ENCODE assay signal across 1 cellular context in the genomic region with DNA sequence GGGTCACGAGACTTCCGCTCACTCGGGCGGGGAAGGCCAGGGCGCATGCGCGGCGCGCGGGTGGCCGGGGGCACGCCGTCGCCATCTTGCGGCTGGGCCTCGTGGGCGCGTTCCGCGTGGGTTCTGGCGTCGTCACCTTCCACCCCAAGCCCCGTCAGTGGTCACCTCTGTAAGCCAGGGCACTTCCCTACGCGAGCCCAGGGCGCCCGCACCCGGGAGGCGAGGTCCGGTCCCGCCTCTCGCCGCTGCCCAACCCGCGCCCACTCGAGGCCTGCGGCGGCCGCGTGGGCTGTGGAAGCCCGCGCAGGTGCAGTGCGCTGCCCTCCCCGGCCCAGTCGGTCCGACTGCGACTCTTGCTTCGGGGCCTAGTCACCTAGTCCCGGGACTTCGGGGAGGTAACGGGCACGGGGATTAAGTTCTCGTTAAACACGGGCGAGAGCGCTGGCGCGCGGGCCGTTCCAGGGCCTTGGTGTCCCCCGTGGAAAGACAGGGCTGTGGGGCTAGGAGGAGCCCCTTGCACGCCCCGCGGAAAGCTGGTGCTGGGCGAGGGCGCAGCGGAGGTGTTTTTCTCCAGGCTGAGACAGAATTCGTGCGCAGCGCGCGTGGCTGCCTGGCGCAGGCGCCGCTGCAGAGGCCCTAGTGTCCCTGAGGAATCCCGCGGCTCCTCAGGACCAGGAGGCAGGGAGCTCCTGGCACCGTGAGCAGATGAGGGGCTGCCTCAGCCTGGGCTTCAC.
A peak's percentile ranks its signal among the peaks of the same experiment; 100 is the strongest.
TF ChIP-seq lines count a peak whose summit lies in the region.

No MANE protein-coding gene starts in this region.

TF ChIP-seq in GM12878, 131 proteins besides CTCF, POLR2A, EP300 and RAD21 (continued from another document and continues in another):
- TF ChIP-seq, protein P1, sequence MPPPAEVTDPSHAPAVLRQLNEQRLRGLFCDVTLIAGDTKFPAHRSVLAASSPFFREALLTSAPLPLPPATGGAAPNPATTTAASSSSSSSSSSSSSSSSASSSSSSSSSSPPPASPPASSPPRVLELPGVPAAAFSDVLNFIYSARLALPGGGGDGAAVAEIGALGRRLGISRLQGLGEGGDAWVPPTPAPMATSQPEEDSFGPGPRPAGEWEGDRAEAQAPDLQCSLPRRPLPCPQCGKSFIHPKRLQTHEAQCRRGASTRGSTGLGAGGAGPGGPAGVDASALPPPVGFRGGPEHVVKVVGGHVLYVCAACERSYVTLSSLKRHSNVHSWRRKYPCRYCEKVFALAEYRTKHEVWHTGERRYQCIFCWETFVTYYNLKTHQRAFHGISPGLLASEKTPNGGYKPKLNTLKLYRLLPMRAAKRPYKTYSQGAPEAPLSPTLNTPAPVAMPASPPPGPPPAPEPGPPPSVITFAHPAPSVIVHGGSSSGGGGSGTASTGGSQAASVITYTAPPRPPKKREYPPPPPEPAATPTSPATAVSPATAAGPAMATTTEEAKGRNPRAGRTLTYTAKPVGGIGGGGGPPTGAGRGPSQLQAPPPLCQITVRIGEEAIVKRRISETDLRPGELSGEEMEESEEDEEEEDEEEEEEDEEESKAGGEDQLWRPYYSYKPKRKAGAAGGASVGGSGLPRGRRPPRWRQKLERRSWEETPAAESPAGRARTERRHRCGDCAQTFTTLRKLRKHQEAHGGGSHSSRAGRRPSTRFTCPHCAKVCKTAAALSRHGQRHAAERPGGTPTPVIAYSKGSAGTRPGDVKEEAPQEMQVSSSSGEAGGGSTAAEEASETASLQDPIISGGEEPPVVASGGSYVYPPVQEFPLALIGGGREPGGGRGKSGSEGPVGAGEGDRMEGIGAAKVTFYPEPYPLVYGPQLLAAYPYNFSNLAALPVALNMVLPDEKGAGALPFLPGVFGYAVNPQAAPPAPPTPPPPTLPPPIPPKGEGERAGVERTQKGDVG (CRISPR knock-in tag; IDR thresholded peaks at IDR 0.05): 0 out of 2 replicates have a peak, but pooled peaks have one; percentile 32
- peak; percentile 46; the same call in 1 of the 2 replicates for TF ChIP-seq SMAD5 (IDR thresholded peaks at IDR 0.05; ENCODE audit: low read depth)
- peak; percentile 95 for TF ChIP-seq ZNF217 (IDR thresholded peaks at IDR 0.05)
- no peak for TF ChIP-seq BRCA1 (IDR thresholded peaks at IDR 0.05; ENCODE audit: low read depth, low read length)
- no peak for TF ChIP-seq NR2C2 (IDR thresholded peaks at IDR 0.05; ENCODE audit: borderline replicate concordance, control insufficient read depth, insufficient read length, low read depth)
- no peak for TF ChIP-seq RFX5 (IDR thresholded peaks at IDR 0.05; ENCODE audit: low read depth, low read length)
- TF ChIP-seq LARP7 (IDR thresholded peaks at IDR 0.05): peak; percentile 100
- peak; percentile 91; the same call in 1 of the 2 replicates for TF ChIP-seq RB1 (IDR thresholded peaks at IDR 0.05; ENCODE audit: borderline replicate concordance)
- TF ChIP-seq NBN (IDR thresholded peaks at IDR 0.05): no peak
- no peak for TF ChIP-seq CBFB (IDR thresholded peaks at IDR 0.05; ENCODE audit: low read depth)
- TF ChIP-seq ZSCAN29 (IDR thresholded peaks at IDR 0.05): peak; percentile 62; the same call in 1 of the 2 replicates
- no peak for TF ChIP-seq PAX8 (IDR thresholded peaks at IDR 0.05)
- no peak for TF ChIP-seq KDM1A (IDR thresholded peaks at IDR 0.05; ENCODE audit: borderline replicate concordance)
- TF ChIP-seq, protein P2, sequence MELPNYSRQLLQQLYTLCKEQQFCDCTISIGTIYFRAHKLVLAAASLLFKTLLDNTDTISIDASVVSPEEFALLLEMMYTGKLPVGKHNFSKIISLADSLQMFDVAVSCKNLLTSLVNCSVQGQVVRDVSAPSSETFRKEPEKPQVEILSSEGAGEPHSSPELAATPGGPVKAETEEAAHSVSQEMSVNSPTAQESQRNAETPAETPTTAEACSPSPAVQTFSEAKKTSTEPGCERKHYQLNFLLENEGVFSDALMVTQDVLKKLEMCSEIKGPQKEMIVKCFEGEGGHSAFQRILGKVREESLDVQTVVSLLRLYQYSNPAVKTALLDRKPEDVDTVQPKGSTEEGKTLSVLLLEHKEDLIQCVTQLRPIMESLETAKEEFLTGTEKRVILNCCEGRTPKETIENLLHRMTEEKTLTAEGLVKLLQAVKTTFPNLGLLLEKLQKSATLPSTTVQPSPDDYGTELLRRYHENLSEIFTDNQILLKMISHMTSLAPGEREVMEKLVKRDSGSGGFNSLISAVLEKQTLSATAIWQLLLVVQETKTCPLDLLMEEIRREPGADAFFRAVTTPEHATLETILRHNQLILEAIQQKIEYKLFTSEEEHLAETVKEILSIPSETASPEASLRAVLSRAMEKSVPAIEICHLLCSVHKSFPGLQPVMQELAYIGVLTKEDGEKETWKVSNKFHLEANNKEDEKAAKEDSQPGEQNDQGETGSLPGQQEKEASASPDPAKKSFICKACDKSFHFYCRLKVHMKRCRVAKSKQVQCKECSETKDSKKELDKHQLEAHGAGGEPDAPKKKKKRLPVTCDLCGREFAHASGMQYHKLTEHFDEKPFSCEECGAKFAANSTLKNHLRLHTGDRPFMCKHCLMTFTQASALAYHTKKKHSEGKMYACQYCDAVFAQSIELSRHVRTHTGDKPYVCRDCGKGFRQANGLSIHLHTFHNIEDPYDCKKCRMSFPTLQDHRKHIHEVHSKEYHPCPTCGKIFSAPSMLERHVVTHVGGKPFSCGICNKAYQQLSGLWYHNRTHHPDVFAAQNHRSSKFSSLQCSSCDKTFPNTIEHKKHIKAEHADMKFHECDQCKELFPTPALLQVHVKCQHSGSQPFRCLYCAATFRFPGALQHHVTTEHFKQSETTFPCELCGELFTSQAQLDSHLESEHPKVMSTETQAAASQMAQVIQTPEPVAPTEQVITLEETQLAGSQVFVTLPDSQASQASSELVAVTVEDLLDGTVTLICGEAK (IDR thresholded peaks at IDR 0.05; ENCODE audit: borderline replicate concordance): no peak
- TF ChIP-seq, protein P3, sequence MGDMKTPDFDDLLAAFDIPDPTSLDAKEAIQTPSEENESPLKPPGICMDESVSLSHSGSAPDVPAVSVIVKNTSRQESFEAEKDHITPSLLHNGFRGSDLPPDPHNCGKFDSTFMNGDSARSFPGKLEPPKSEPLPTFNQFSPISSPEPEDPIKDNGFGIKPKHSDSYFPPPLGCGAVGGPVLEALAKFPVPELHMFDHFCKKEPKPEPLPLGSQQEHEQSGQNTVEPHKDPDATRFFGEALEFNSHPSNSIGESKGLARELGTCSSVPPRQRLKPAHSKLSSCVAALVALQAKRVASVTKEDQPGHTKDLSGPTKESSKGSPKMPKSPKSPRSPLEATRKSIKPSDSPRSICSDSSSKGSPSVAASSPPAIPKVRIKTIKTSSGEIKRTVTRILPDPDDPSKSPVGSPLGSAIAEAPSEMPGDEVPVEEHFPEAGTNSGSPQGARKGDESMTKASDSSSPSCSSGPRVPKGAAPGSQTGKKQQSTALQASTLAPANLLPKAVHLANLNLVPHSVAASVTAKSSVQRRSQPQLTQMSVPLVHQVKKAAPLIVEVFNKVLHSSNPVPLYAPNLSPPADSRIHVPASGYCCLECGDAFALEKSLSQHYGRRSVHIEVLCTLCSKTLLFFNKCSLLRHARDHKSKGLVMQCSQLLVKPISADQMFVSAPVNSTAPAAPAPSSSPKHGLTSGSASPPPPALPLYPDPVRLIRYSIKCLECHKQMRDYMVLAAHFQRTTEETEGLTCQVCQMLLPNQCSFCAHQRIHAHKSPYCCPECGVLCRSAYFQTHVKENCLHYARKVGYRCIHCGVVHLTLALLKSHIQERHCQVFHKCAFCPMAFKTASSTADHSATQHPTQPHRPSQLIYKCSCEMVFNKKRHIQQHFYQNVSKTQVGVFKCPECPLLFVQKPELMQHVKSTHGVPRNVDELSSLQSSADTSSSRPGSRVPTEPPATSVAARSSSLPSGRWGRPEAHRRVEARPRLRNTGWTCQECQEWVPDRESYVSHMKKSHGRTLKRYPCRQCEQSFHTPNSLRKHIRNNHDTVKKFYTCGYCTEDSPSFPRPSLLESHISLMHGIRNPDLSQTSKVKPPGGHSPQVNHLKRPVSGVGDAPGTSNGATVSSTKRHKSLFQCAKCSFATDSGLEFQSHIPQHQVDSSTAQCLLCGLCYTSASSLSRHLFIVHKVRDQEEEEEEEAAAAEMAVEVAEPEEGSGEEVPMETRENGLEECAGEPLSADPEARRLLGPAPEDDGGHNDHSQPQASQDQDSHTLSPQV (IDR thresholded peaks at IDR 0.05): peak; percentile 77; the same call in 1 of the 2 replicates
- peak; percentile 80; the same call in 1 of the 2 replicates for TF ChIP-seq NFXL1 (IDR thresholded peaks at IDR 0.05; ENCODE audit: borderline replicate concordance)
- TF ChIP-seq NR2F1 (conservative IDR thresholded peaks at IDR 0.05): peak; percentile 92
- peak; percentile 82 for TF ChIP-seq RELA (IDR thresholded peaks at IDR 0.05; ENCODE audit: borderline replicate concordance, partially characterized antibody)
- peak; percentile 85; the same call in 1 of the 2 replicates for TF ChIP-seq CREB1 (IDR thresholded peaks at IDR 0.05; ENCODE audit: low read depth)
- TF ChIP-seq, protein P4, sequence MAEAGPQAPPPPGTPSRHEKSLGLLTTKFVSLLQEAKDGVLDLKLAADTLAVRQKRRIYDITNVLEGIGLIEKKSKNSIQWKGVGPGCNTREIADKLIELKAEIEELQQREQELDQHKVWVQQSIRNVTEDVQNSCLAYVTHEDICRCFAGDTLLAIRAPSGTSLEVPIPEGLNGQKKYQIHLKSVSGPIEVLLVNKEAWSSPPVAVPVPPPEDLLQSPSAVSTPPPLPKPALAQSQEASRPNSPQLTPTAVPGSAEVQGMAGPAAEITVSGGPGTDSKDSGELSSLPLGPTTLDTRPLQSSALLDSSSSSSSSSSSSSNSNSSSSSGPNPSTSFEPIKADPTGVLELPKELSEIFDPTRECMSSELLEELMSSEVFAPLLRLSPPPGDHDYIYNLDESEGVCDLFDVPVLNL (IDR thresholded peaks at IDR 0.05; ENCODE audit: low read depth, low read length): peak; percentile 23; the same call in 1 of the 2 replicates
- no peak; the same call in 1 of the 2 replicates for TF ChIP-seq SIN3A (IDR thresholded peaks at IDR 0.05; ENCODE audit: low read depth, low read length)
- no peak for TF ChIP-seq SMAD1 (IDR thresholded peaks at IDR 0.05; ENCODE audit: low read depth, partially characterized antibody)
- 0 out of 2 replicates have a peak, but pooled peaks have one; percentile 14 for TF ChIP-seq TARDBP (IDR thresholded peaks at IDR 0.05; ENCODE audit: borderline replicate concordance)
- TF ChIP-seq, protein P5, sequence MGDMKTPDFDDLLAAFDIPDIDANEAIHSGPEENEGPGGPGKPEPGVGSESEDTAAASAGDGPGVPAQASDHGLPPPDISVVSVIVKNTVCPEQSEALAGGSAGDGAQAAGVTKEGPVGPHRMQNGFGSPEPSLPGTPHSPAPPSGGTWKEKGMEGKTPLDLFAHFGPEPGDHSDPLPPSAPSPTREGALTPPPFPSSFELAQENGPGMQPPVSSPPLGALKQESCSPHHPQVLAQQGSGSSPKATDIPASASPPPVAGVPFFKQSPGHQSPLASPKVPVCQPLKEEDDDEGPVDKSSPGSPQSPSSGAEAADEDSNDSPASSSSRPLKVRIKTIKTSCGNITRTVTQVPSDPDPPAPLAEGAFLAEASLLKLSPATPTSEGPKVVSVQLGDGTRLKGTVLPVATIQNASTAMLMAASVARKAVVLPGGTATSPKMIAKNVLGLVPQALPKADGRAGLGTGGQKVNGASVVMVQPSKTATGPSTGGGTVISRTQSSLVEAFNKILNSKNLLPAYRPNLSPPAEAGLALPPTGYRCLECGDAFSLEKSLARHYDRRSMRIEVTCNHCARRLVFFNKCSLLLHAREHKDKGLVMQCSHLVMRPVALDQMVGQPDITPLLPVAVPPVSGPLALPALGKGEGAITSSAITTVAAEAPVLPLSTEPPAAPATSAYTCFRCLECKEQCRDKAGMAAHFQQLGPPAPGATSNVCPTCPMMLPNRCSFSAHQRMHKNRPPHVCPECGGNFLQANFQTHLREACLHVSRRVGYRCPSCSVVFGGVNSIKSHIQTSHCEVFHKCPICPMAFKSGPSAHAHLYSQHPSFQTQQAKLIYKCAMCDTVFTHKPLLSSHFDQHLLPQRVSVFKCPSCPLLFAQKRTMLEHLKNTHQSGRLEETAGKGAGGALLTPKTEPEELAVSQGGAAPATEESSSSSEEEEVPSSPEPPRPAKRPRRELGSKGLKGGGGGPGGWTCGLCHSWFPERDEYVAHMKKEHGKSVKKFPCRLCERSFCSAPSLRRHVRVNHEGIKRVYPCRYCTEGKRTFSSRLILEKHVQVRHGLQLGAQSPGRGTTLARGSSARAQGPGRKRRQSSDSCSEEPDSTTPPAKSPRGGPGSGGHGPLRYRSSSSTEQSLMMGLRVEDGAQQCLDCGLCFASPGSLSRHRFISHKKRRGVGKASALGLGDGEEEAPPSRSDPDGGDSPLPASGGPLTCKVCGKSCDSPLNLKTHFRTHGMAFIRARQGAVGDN (IDR thresholded peaks at IDR 0.05): peak; percentile 96
- TF ChIP-seq, protein P6, sequence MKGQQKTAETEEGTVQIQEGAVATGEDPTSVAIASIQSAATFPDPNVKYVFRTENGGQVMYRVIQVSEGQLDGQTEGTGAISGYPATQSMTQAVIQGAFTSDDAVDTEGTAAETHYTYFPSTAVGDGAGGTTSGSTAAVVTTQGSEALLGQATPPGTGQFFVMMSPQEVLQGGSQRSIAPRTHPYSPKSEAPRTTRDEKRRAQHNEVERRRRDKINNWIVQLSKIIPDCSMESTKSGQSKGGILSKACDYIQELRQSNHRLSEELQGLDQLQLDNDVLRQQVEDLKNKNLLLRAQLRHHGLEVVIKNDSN (IDR thresholded peaks at IDR 0.05; ENCODE audit: borderline replicate concordance, extremely low read length, insufficient read depth, low read depth, low read length): peak; percentile 84
- TF ChIP-seq MEF2B (IDR thresholded peaks at IDR 0.05; ENCODE audit: partially characterized antibody, poor library complexity, severe bottlenecking): peak; percentile 23
- peak; percentile 89 for TF ChIP-seq IKZF1 (conservative IDR thresholded peaks at IDR 0.05)
- TF ChIP-seq SRF (IDR thresholded peaks at IDR 0.05; ENCODE audit: low read depth in 2 of 2, low read length in 2 of 2): no peak
- peak; percentile 94 for TF ChIP-seq ZNF207 (IDR thresholded peaks at IDR 0.05; ENCODE audit: borderline replicate concordance)
- TF ChIP-seq BACH1 (IDR thresholded peaks at IDR 0.05; ENCODE audit: borderline replicate concordance): peak; percentile 100
- TF ChIP-seq CBX5 (IDR thresholded peaks at IDR 0.05; ENCODE audit: low read depth): no peak
- TF ChIP-seq TCF12 (IDR thresholded peaks at IDR 0.05; ENCODE audit: low read depth, low read length): peak; percentile 58; the same call in 1 of the 2 replicates
- TF ChIP-seq SMARCA5 (IDR thresholded peaks at IDR 0.05): peak; percentile 86
- peak; percentile 60 for TF ChIP-seq SPI1 (IDR thresholded peaks at IDR 0.05; ENCODE audit: borderline replicate concordance, insufficient read depth, low read depth, low read length)
- TF ChIP-seq YBX1 (IDR thresholded peaks at IDR 0.05): no peak
- TF ChIP-seq MXI1 (IDR thresholded peaks at IDR 0.05; ENCODE audit: low read depth, low read length): peak; percentile 69
